In genomic region chr7:114087674-114088539, GRCh38 we compare ENCODE assay signal across 7 cellular contexts.
A peak's percentile ranks its signal among the peaks of the same experiment; 100 is the strongest.
DNase-seq lines count a peak whose midpoint lies in the region; ATAC-seq and TF ChIP-seq lines count a peak whose summit lies in the region.

No MANE protein-coding gene starts in this region.

- BruUV-seq in IMR-90 (replicated peaks; lab: Mats Ljungman, UMichigan): no TSS peak

- H3K4me3 Mint-ChIP-seq in activated B cell treated with CpG ODN at 0.5 μM for 24 hours: peak overlapping the region; percentile 29
- H3K4me3 Mint-ChIP-seq in immature natural killer cell: peak overlapping the region in 4 of 5 donors; percentile 12 to 57 (median 40)

- H2BK120ac ChIP-seq in IMR-90 (ENCODE audit: low read depth, low read length): no peak overlapping the region

- H3K4me1 ChIP-seq in IMR-90 (ENCODE audit: control insufficient read depth, insufficient read depth, low read length): peaks cover 4% of the 10 kb centered on the region; the same call in 1 of the 2 replicates
- peaks cover 4 to 53% (median 47%) of the 10 kb centered on the region in 5 donors for H3K4me1 ChIP-seq in subcutaneous abdominal adipose tissue (ENCODE audit: control insufficient read depth in 5 of 5, insufficient read depth in 5 of 5, low read length in 5 of 5)

- no peaks in the 10 kb centered on the region for H3K9me1 ChIP-seq in IMR-90 (ENCODE audit: insufficient read depth, low read length)

- H3K4me1 Mint-ChIP-seq in activated B cell treated with CpG ODN at 0.5 μM for 24 hours: peaks cover 44% of the 10 kb centered on the region
- peaks cover 11 to 29% of the 10 kb centered on the region in 2 donors for H3K4me1 Mint-ChIP-seq in immature natural killer cell

- H3K27me3 Mint-ChIP-seq in activated B cell treated with CpG ODN at 0.5 μM for 24 hours (peaks cover 48% of the 10 kb centered on the region), immature natural killer cell (ENCODE audit: low read depth in 3 of 3) (peaks cover 16 to 29% (median 27%) of the 10 kb centered on the region in 3 donors)

- no peak for TF ChIP-seq RAD21 in IMR-90 (IDR thresholded peaks at IDR 0.05; ENCODE audit: low read length)

- H3K9me3 ChIP-seq in IMR-90 (ENCODE audit: control insufficient read depth, insufficient read depth, low read length): peaks cover 12% of the 10 kb centered on the region; the same call in 1 of the 2 replicates
- H3K9me3 ChIP-seq in subcutaneous abdominal adipose tissue (ENCODE audit: control insufficient read depth in 5 of 5, low read length in 5 of 5): no peaks in the 10 kb centered on the region

- H3K36me3 ChIP-seq in IMR-90 (ENCODE audit: control insufficient read depth, insufficient read depth, low read length) (no peaks in the 10 kb centered on the region), subcutaneous abdominal adipose tissue (ENCODE audit: control insufficient read depth in 5 of 5, insufficient read depth in 5 of 5, low read length in 5 of 5) (no peaks in the 10 kb centered on the region)

- H3K4me3 ChIP-seq in IMR-90 (ENCODE audit: insufficient read depth, low read depth, low read length): peak overlapping the region; percentile 66; the same call in 1 of the 2 replicates
- peak overlapping the region; percentile 78 to 88 (median 85) for H3K4me3 ChIP-seq in subcutaneous abdominal adipose tissue (ENCODE audit: low read depth in 1 of 5, low read length in 5 of 5)

- H3K27me3 ChIP-seq in IMR-90 (ENCODE audit: control insufficient read depth, insufficient read depth, low read length): peaks cover 42% of the 10 kb centered on the region
- H3K27me3 ChIP-seq in subcutaneous abdominal adipose tissue (ENCODE audit: control insufficient read depth in 5 of 5, insufficient read depth in 4 of 5, low read length in 5 of 5): peaks cover 0 to 33% (median 12%) of the 10 kb centered on the region in 5 donors

- no peak for DNase-seq in IMR-90
- DNase-seq in activated B cell treated with CpG ODN at 0.5 μM for 24 hours: no peak
- no peak for DNase-seq in immature natural killer cell
- DNase-seq in cortex of kidney (lab: John Stamatoyannopoulos, UW): no peak

- dilution Hi-C loops in IMR-90 (cut with HindIII; ENCODE audit: low sequenced_read_pairs, unreplicated experiment): no loop called here

- ATAC-seq in IMR-90 (ENCODE audit: low read depth) (no peak), activated B cell treated with CpG ODN at 0.5 μM for 24 hours (ENCODE audit: low read depth) (no peak), HG02981 (IDR thresholded peaks at IDR 0.05; ENCODE audit: unreplicated experiment) (no peak), HG03378 (IDR thresholded peaks at IDR 0.05; ENCODE audit: unreplicated experiment) (no peak)

- no peak overlapping the region for H4K91ac ChIP-seq in IMR-90 (ENCODE audit: insufficient read depth, low read depth, low read length)

- H3K9ac ChIP-seq in IMR-90 (ENCODE audit: low read depth, low read length) (no peak overlapping the region), subcutaneous abdominal adipose tissue (ENCODE audit: low read length in 5 of 5) (peak overlapping the region in 3 of 5 donors; percentile 20 to 48 (median 37))

- H3K27ac Mint-ChIP-seq in activated B cell treated with CpG ODN at 0.5 μM for 24 hours: no peak overlapping the region
- no peak overlapping the region for H3K27ac Mint-ChIP-seq in immature natural killer cell

- no peak overlapping the region for H3K4ac ChIP-seq in IMR-90 (ENCODE audit: low read depth, low read length)

- H3K14ac ChIP-seq in IMR-90 (replicated peaks; ENCODE audit: low read depth, low read length): no peak overlapping the region

- in situ Hi-C loops in IMR-90 (cut with MboI; ENCODE audit: low sequenced_read_pairs): no loop called here

- no peak overlapping the region for H2BK15ac ChIP-seq in IMR-90 (ENCODE audit: low read depth, low read length)

- peak overlapping the region; percentile 41 for H3K4me2 ChIP-seq in IMR-90 (ENCODE audit: low read depth, low read length)

- no peak overlapping the region for H3K56ac ChIP-seq in IMR-90 (ENCODE audit: extremely low read depth, insufficient read depth, low read length)

- H2BK5ac ChIP-seq in IMR-90 (ENCODE audit: low read depth, low read length, poor library complexity, severe bottlenecking): no peak overlapping the region

- no peaks in the 10 kb centered on the region for H3K36me3 Mint-ChIP-seq in activated B cell treated with CpG ODN at 0.5 μM for 24 hours (ENCODE audit: low read depth)
- peaks cover 0 to 6% (median 0%) of the 10 kb centered on the region in 3 donors for H3K36me3 Mint-ChIP-seq in immature natural killer cell

- H2AK5ac ChIP-seq in IMR-90 (ENCODE audit: low read depth, low read length): no peak overlapping the region

- POLR2A ChIA-PET in IMR-90 (lab: Charles Lee; ENCODE audit: unreplicated experiment) (interaction anchor here (0.6 kb wide), 1 partner anchor 79 kb away, joined by 4 read pairs; no protein-coding TSS in a partner anchor), activated B cell treated with CpG ODN at 0.5 μM for 24 hours (lab: Charles Lee) (interaction anchor here (0.7 kb wide), 1 partner anchor 1178 kb away, joined by 10 read pairs; no protein-coding TSS in a partner anchor)

- no peaks in the 10 kb centered on the region for H3K79me1 ChIP-seq in IMR-90 (ENCODE audit: low read depth in 1 of 2, low read length in 2 of 2)

- H2AK9ac ChIP-seq in IMR-90 (replicated peaks; ENCODE audit: low read depth, low read length, poor library complexity): peak overlapping the region; percentile 32

- peak overlapping the region; percentile 8; the same call in 1 of the 2 replicates for H3K23ac ChIP-seq in IMR-90 (ENCODE audit: low read depth, low read length)

- H2BK20ac ChIP-seq in IMR-90 (ENCODE audit: low read depth, low read length): no peak overlapping the region

- no peaks in the 10 kb centered on the region for H4K20me1 ChIP-seq in IMR-90 (ENCODE audit: insufficient read depth, low read length)

- H3K9me3 Mint-ChIP-seq in activated B cell treated with CpG ODN at 0.5 μM for 24 hours: no peaks in the 10 kb centered on the region
- peaks cover 0 to 30% (median 4%) of the 10 kb centered on the region in 6 donors for H3K9me3 Mint-ChIP-seq in immature natural killer cell

- no peak overlapping the region for H4K8ac ChIP-seq in IMR-90 (ENCODE audit: low read depth in 2 of 2, low read length in 2 of 2)

- H3K27ac ChIP-seq in IMR-90 (ENCODE audit: insufficient read depth, low read length) (no peak overlapping the region), subcutaneous abdominal adipose tissue (ENCODE audit: low read depth, low read length) (peak overlapping the region; percentile 30)

- TF ChIP-seq CTCF in IMR-90 (conservative IDR thresholded peaks at IDR 0.05; ENCODE audit: low read depth, low read length) (no peak), activated B cell treated with CpG ODN at 0.5 μM for 24 hours (IDR thresholded peaks at IDR 0.05) (no peak)

- intact Hi-C loops in IMR-90 (cut with micrococcal nuclease) (loop anchor here (5.0 to 10.0 kb wide), 3 partner anchors 324 to 1267 kb away; partner anchors contain the start of genes FOXP2 and MDFIC), activated B cell treated with CpG ODN at 0.5 μM for 24 hours (cut with micrococcal nuclease) (loop anchor here (10.0 kb wide), 2 partner anchors 317 to 1617 kb away; no protein-coding TSS in a partner anchor)

- no peak overlapping the region for H4K5ac ChIP-seq in IMR-90 (ENCODE audit: low read depth, low read length)

- CTCF ChIA-PET in IMR-90 (lab: Yijun Ruan, JAX) (no interaction called here), activated B cell treated with CpG ODN at 0.5 μM for 24 hours (lab: Charles Lee) (no interaction called here)

- TF ChIP-seq POLR2A in IMR-90 (IDR thresholded peaks at IDR 0.05; ENCODE audit: low read depth, low read length): no peak

- H2AFZ ChIP-seq in IMR-90 (replicated peaks; ENCODE audit: low read length, poor library complexity): peak overlapping the region; percentile 80

- WGBS in IMR-90 (ENCODE audit: extremely low coverage in 2 of 2, insufficient read length in 1 of 2), 2 experiments: 45% methylated on average over 3 of the region's 31 CpGs; no CpG with 5 or more reads in 1 of the 2 experiments

- H3K18ac ChIP-seq in IMR-90 (ENCODE audit: low read depth, low read length): no peak overlapping the region

TF ChIP-seq in IMR-90, 13 proteins besides CTCF, POLR2A, EP300 and RAD21:
- TF ChIP-seq, protein P1, sequence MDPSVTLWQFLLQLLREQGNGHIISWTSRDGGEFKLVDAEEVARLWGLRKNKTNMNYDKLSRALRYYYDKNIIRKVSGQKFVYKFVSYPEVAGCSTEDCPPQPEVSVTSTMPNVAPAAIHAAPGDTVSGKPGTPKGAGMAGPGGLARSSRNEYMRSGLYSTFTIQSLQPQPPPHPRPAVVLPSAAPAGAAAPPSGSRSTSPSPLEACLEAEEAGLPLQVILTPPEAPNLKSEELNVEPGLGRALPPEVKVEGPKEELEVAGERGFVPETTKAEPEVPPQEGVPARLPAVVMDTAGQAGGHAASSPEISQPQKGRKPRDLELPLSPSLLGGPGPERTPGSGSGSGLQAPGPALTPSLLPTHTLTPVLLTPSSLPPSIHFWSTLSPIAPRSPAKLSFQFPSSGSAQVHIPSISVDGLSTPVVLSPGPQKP (IDR thresholded peaks at IDR 0.05; ENCODE audit: borderline replicate concordance, low read depth, low read length): no peak
- TF ChIP-seq CEBPB (IDR thresholded peaks at IDR 0.05; ENCODE audit: low read depth, low read length) (no peak), RFX5 (IDR thresholded peaks at IDR 0.05; ENCODE audit: low read depth, low read length) (no peak), RCOR1 (IDR thresholded peaks at IDR 0.05; ENCODE audit: insufficient replicate concordance, low read length) (no peak), MAFK (IDR thresholded peaks at IDR 0.05; ENCODE audit: low read depth, low read length) (no peak), CHD1 (IDR thresholded peaks at IDR 0.05; ENCODE audit: low read depth, low read length) (no peak), SMC3 (IDR thresholded peaks at IDR 0.05; ENCODE audit: low read depth, low read length) (no peak), NFE2L2 (IDR thresholded peaks at IDR 0.05; ENCODE audit: low read depth, low read length) (no peak), MAZ (IDR thresholded peaks at IDR 0.05; ENCODE audit: borderline replicate concordance, low read depth, low read length) (no peak)
TF ChIP-seq in IMR-90: peak in this region for 0.
